Comparison of ENCODE assay signal across 27 cellular contexts in the genomic region with DNA sequence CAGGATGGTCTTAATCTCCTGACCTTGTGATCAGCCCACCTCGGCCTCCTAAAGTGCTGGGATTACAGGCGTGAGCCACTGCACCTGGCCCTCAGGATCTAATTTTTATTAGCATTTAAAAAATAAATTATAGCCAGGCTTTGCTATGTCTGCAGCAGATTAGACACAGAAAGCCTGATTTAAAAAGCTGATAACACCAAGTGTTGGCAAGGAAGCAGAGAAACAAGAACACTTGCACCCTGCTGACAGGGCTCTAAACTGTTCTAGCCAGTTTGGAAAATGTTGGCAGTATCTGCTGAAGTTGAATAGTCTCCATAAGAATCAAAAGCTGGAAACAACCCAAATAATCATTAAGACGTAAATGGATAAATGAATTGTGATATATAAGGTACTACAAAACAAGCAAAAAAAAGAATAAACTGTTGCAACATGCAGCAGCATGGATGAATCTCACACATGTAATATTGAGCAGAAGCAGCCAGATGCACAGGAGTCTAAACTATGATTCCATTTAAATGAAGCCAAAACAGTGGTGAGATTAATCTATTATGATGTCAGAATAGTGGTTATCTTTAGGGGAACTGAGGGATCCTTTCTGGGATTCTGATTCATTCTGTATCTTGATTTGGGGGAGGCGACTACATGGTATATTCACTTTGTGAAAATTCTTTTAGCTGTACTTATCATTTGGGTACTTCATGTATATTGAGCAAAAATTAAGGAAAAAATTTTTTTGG.
"Had no signal": no experiment of that assay in that cellular context is flagged by ENCODE, and none has a peak within 500 bp of the region (broad histone marks: within the 10 kb centered on the region; RNA-seq: fewer than 3 reads in every experiment).

No MANE protein-coding gene starts in this region.

- H3K4me3 ChIP-seq: body of pancreas, lower lobe of right lung, pancreas, prostate gland, sigmoid colon, thoracic aorta, uterus had no signal

- H3K36me3 ChIP-seq: lower lobe of right lung, pancreas, prostate gland, sigmoid colon, thoracic aorta, uterus had no signal

- H3K27me3 ChIP-seq: body of pancreas, pancreas, sigmoid colon, uterus had no signal

- DNase-seq: activated CD4-positive, alpha-beta T cell treated with anti-CD3 and anti-CD28 coated beads for 4 hours; activated CD4-positive, alpha-beta T cell treated with anti-CD3 and anti-CD28 coated beads, Interleukin-2, amount 50 U/mL, for 4 hours; activated CD8-positive, alpha-beta memory T cell treated with anti-CD3 and anti-CD28 coated beads, Interleukin-2, amount 50 U/mL, for 4 hours; activated gamma-delta T cell; activated naive CD8-positive, alpha-beta T cell treated with anti-CD3 and anti-CD28 coated beads, Interleukin-2, amount 50 U/mL, for 24 hours; activated T-cell treated with anti-CD3 and anti-CD28 coated beads, Interleukin-2, amount 50 U/mL, for 1 hour; body of pancreas; cortex of kidney; effector memory CD8-positive, alpha-beta T cell; foreskin fibroblast; head of caudate nucleus; hippocampal formation; lower lobe of right lung; mesenchymal stem cell; naive thymus-derived CD8-positive, alpha-beta T cell; nucleus accumbens; pancreas; retina; sigmoid colon; small intestine; stimulated activated CD4-positive, alpha-beta T cell treated with anti-CD3 and anti-CD28 coated beads, Interleukin-4, amount 100 ng/mL, for 24 hours; T-helper 2 cell; trophoblast cell; uterus had no signal

- ATAC-seq: activated naive CD8-positive, alpha-beta T cell treated with anti-CD3 and anti-CD28 coated beads, Interleukin-2, amount 50 U/mL, for 24 hours; body of pancreas; effector memory CD8-positive, alpha-beta T cell; lower lobe of right lung; naive thymus-derived CD8-positive, alpha-beta T cell; pancreas; stimulated activated effector memory CD8-positive, alpha-beta T cell treated with anti-CD3 and anti-CD28 coated beads, Interleukin-12 subunit alpha, Interleukin-12 subunit beta, amount 100 ng/mL, for 72 hours had no signal

- H3K27ac ChIP-seq: body of pancreas, lower lobe of right lung, pancreas, prostate gland, sigmoid colon, thoracic aorta, uterus had no signal

- H3K4me1 ChIP-seq: pancreas had no signal

- H3K9me3 ChIP-seq: body of pancreas, lower lobe of right lung, pancreas, prostate gland, sigmoid colon, thoracic aorta, uterus had no signal
